22 cellular contexts compared by ENCODE assay signal in genomic region chr1:189628857-189629256, GRCh38.
"Had no signal": no experiment of that assay in that cellular context is flagged by ENCODE, and none has a peak within 500 bp of the region (broad histone marks: within the 10 kb centered on the region; RNA-seq: fewer than 3 reads in every experiment).

No MANE protein-coding gene starts in this region.

- H3K36me3 ChIP-seq: ascending aorta, esophagus muscularis mucosa, gastroesophageal sphincter, heart right ventricle, ovary, right lobe of liver, suprapubic skin had no signal

- H3K4me3 Mint-ChIP-seq: activated CD4-positive, alpha-beta T cell treated with anti-CD3 and anti-CD28 coated beads, Interleukin-2, amount 10 ng/mL, durations not matched to agents 7 days and 5 days; activated CD8-positive, alpha-beta T cell treated with anti-CD3 and anti-CD28 coated beads, Interleukin-2, amount 10 ng/mL, durations not matched to agents 7 days and 5 days; activated T-cell treated with anti-CD3 and anti-CD28 coated beads, Interleukin-2, amount 50 U/mL, for 4 hours; stimulated activated naive CD8-positive, alpha-beta T cell treated with anti-CD3 and anti-CD28 coated beads, Interleukin-15, Interleukin-2, amounts not matched to agents 100 ng/mL and 50 ng/mL, for 24 hours; type B pancreatic cell had no signal

- H3K9me3 ChIP-seq: ascending aorta, esophagus muscularis mucosa, gastroesophageal sphincter, heart right ventricle, ovary, right lobe of liver, suprapubic skin had no signal

- H3K27ac Mint-ChIP-seq: activated CD4-positive, alpha-beta T cell treated with anti-CD3 and anti-CD28 coated beads, Interleukin-2, amount 10 ng/mL, durations not matched to agents 7 days and 5 days; activated CD8-positive, alpha-beta T cell treated with anti-CD3 and anti-CD28 coated beads, Interleukin-2, amount 10 ng/mL, durations not matched to agents 7 days and 5 days; stimulated activated naive CD8-positive, alpha-beta T cell treated with anti-CD3 and anti-CD28 coated beads, Interleukin-15, Interleukin-2, amounts not matched to agents 100 ng/mL and 50 ng/mL, for 24 hours; type B pancreatic cell had no signal

- H3K36me3 Mint-ChIP-seq: type B pancreatic cell had no signal

- H3K4me1 Mint-ChIP-seq: activated CD4-positive, alpha-beta T cell treated with anti-CD3 and anti-CD28 coated beads, Interleukin-2, amount 10 ng/mL, durations not matched to agents 7 days and 5 days had no signal

- ATAC-seq: activated CD4-positive, CD25-positive, alpha-beta regulatory T cell treated with anti-CD3 and anti-CD28 coated beads, Interleukin-2, amount 50 U/mL, for 24 hours; activated CD8-positive, alpha-beta T cell treated with anti-CD3 and anti-CD28 coated beads, Interleukin-2, amount 10 ng/mL, durations not matched to agents 7 days and 5 days; activated T-cell treated with anti-CD3 and anti-CD28 coated beads, Interleukin-2, amount 50 U/mL, for 4 hours; gastroesophageal sphincter; heart right ventricle; left lobe of liver; right lobe of liver had no signal

- H3K4me1 ChIP-seq: ascending aorta, esophagus muscularis mucosa, gastroesophageal sphincter, heart right ventricle, right lobe of liver, suprapubic skin had no signal

- H3K4me3 ChIP-seq: ascending aorta, esophagus muscularis mucosa, gastroesophageal sphincter, heart right ventricle, ovary, right lobe of liver, suprapubic skin had no signal

- H3K27me3 Mint-ChIP-seq: activated CD4-positive, alpha-beta T cell treated with anti-CD3 and anti-CD28 coated beads, Interleukin-2, amount 10 ng/mL, durations not matched to agents 7 days and 5 days; stimulated activated naive CD8-positive, alpha-beta T cell treated with anti-CD3 and anti-CD28 coated beads, Interleukin-15, Interleukin-2, amounts not matched to agents 100 ng/mL and 50 ng/mL, for 24 hours; type B pancreatic cell had no signal

- H3K27me3 ChIP-seq: ascending aorta, esophagus muscularis mucosa, gastroesophageal sphincter, heart right ventricle, ovary, right lobe of liver, suprapubic skin had no signal

- H3K27ac ChIP-seq: ascending aorta, esophagus muscularis mucosa, gastroesophageal sphincter, heart right ventricle, ovary, right lobe of liver, suprapubic skin had no signal

- DNase-seq: activated CD4-positive, alpha-beta T cell treated with anti-CD3 and anti-CD28 coated beads, Interleukin-2, amount 10 ng/mL, durations not matched to agents 7 days and 5 days; activated CD8-positive, alpha-beta T cell treated with anti-CD3 and anti-CD28 coated beads, Interleukin-2, amount 10 ng/mL, durations not matched to agents 7 days and 5 days; activated effector memory CD4-positive, alpha-beta T cell treated with anti-CD3 and anti-CD28 coated beads, Interleukin-2, amount 50 U/mL, for 16 hours; activated naive CD4-positive, alpha-beta T cell treated with anti-CD3 and anti-CD28 coated beads, Interleukin-2, amount 50 U/mL, for 16 hours; activated T-cell treated with anti-CD3 and anti-CD28 coated beads, Interleukin-2, amount 50 U/mL, for 4 hours; cerebellar nuclear complex; cortex of kidney; heart right ventricle; ovary; right lobe of liver; small intestine; stimulated activated CD4-positive, alpha-beta T cell treated with anti-CD3 and anti-CD28 coated beads, Interleukin-15, amount 100 ng/mL, for 24 hours; stimulated activated CD4-positive, alpha-beta T cell treated with anti-CD3 and anti-CD28 coated beads, Interleukin-2, amount 100 ng/mL, for 48 hours; T1000 had no signal

- H3K9me3 Mint-ChIP-seq: activated CD4-positive, alpha-beta T cell treated with anti-CD3 and anti-CD28 coated beads, Interleukin-2, amount 10 ng/mL, durations not matched to agents 7 days and 5 days; type B pancreatic cell had no signal
